ENCODE assay signal across 21 cellular contexts in genomic region chr3:169179193-169180122, GRCh38.
DNase-seq lines count a peak whose midpoint lies in the region; ATAC-seq and TF ChIP-seq lines count a peak whose summit lies in the region.
"Had no signal": no experiment of that assay in that cellular context is flagged by ENCODE, and none has a peak within 500 bp of the region (broad histone marks: within the 10 kb centered on the region; RNA-seq: fewer than 3 reads in every experiment).

No MANE protein-coding gene starts in this region.

- TF ChIP-seq CTCF in cardiac muscle cell (IDR thresholded peaks at IDR 0.05; ENCODE audit: low read depth, low read length) = no peak
- TF ChIP-seq CTCF in epithelial cell of esophagus (IDR thresholded peaks at IDR 0.05; ENCODE audit: insufficient read depth, low read depth, low read length, missing control alignments) = no peak
- TF ChIP-seq CTCF in transverse colon (IDR thresholded peaks at IDR 0.05) = no peak

- H3K27me3 ChIP-seq in cardiac muscle cell (no peaks in the 10 kb centered on the region), transverse colon (no peaks in the 10 kb centered on the region)
- H3K27me3 ChIP-seq: upper lobe of right lung had no signal

- peak overlapping the region; percentile 15 for H3K27ac ChIP-seq in cardiac muscle cell
- peak overlapping the region; percentile 16 to 59 (median 44) for H3K27ac ChIP-seq in transverse colon
- H3K27ac ChIP-seq: upper lobe of right lung had no signal

- H3K9me3 ChIP-seq in cardiac muscle cell (ENCODE audit: low read depth) (no peaks in the 10 kb centered on the region), transverse colon (no peaks in the 10 kb centered on the region)
- H3K9me3 ChIP-seq: upper lobe of right lung had no signal

- H3K4me3 ChIP-seq in cardiac muscle cell (no peak overlapping the region), epithelial cell of esophagus (ENCODE audit: low read length) (no peak overlapping the region), transverse colon (no peak overlapping the region)
- H3K4me3 ChIP-seq: upper lobe of right lung had no signal

- no peak for ATAC-seq in left cardiac atrium
- no peak for ATAC-seq in esophagus mucosa
- ATAC-seq: activated T-cell treated with anti-CD3 and anti-CD28 coated beads, Interleukin-2, amount 50 U/mL, for 4 hours; CD8-positive, alpha-beta T cell; stimulated activated naive B cell treated with anti-CD40 and anti-IgM and Interleukin-4, amounts not matched to agents 10 μg/mL and 1 μg/mL and 100 μg/mL, for 72 hours; upper lobe of right lung had no signal

- in situ Hi-C loops in transverse colon (cut with MboI; ENCODE audit: low pct_ligation_motif_present in 1 of 4, low pct_unique_long_range_greater_than_20kb in 1 of 4, low sequenced_read_pairs in 3 of 4) = no loop called here

- H3K4me1 ChIP-seq in cardiac muscle cell (ENCODE audit: low read depth) = peaks cover 10% of the 10 kb centered on the region
- peaks cover 0 to 20% (median 10%) of the 10 kb centered on the region in 4 donors for H3K4me1 ChIP-seq in transverse colon
- H3K4me1 ChIP-seq: upper lobe of right lung had no signal

- H3K36me3 ChIP-seq in cardiac muscle cell (no peaks in the 10 kb centered on the region), transverse colon (no peaks in the 10 kb centered on the region)
- H3K36me3 ChIP-seq: upper lobe of right lung had no signal

- no peak for TF ChIP-seq POLR2A in transverse colon (IDR thresholded peaks at IDR 0.05)

- WGBS in transverse colon (ENCODE audit: low coverage in 1 of 2), 2 donors = 45 to 46% methylated on average over 7 of the region's 7 CpGs

- TF ChIP-seq EP300 in transverse colon (IDR thresholded peaks at IDR 0.05; ENCODE audit: low read depth) = no peak

- DNase-seq in cardiac muscle cell (ENCODE audit: low read depth in 1 of 2, low spot score in 1 of 2) (no peak), left cardiac atrium (no peak), NCI-H69 (lab: John Stamatoyannopoulos, UW) (peak; percentile 36), epithelial cell of esophagus (ENCODE audit: low read depth) (peak; percentile 18), transverse colon (peak; percentile 9), putamen (ENCODE audit: low spot score) (no peak), MV-4-11 (lab: John Stamatoyannopoulos, UW) (no peak)
- DNase-seq: activated CD4-positive, alpha-beta T cell treated with anti-CD3 and anti-CD28 coated beads, Interleukin-2, amount 10 ng/mL, durations not matched to agents 24 days and 14 days; activated gamma-delta T cell treated with Interleukin-2 at 50 U/mL for 16 hours; activated T-cell treated with anti-CD3 and anti-CD28 coated beads, Interleukin-2, amount 50 U/mL, for 4 hours; CD8-positive, alpha-beta T cell; DMS 273 treated with DMSO at 0.1 percent for 48 hours; GOT3; mammary epithelial cell; NCI-H1092; NCI-H2081 treated with DMSO at 0.1 percent for 48 hours; SHP77; stimulated activated CD4-positive, alpha-beta T cell treated with anti-CD3 and anti-CD28 coated beads, Interleukin-15, amount 100 ng/mL, for 24 hours; stimulated activated naive B cell treated with anti-CD40 and anti-IgM and Interleukin-4, amounts not matched to agents 10 μg/mL and 1 μg/mL and 100 μg/mL, for 72 hours; upper lobe of right lung had no signal

- intact Hi-C loops in left cardiac atrium (cut with DNase I) (no loop called here), transverse colon (cut with DNase I; ENCODE audit: low total_unique reads) (no loop called here)

Comparison
In these comparisons a context has a peak if more than half of its experiments do, and no peak if none do; other contexts are left out.
1. DNase-seq: peak in NCI-H69 (single experiment), epithelial cell of esophagus (single experiment) and transverse colon (single experiment); none in cardiac muscle cell (0 of 2), left cardiac atrium (single experiment), putamen (single experiment) and MV-4-11 (single experiment).